ENCODE assay signal across 9 cellular contexts in genomic region chr17:59361916-59362810, GRCh38. TPM values are rescaled to one million over a fixed set of nuclear protein-coding genes. Genes with fewer than 3 reads are reported as not detected.
DNase-seq lines count a peak whose midpoint lies in the region; ATAC-seq lines count a peak whose summit lies in the region.
"Had no signal": no experiment of that assay in that cellular context is flagged by ENCODE, and none has a peak within 500 bp of the region (broad histone marks: within the 10 kb centered on the region; RNA-seq: fewer than 3 reads in every experiment).

No MANE protein-coding gene starts in this region.

- peaks cover 78% of the 10 kb centered on the region for H3K4me1 Mint-ChIP-seq in activated CD4-positive, alpha-beta T cell treated with anti-CD3 and anti-CD28 coated beads for 36 hours
- H3K4me1 Mint-ChIP-seq in effector memory CD8-positive, alpha-beta T cell (ENCODE audit: low read depth in 2 of 2), result peaks cover 48 to 49% of the 10 kb centered on the region in 2 donors

- CTCF ChIA-PET in activated CD4-positive, alpha-beta T cell treated with anti-CD3 and anti-CD28 coated beads for 36 hours (lab: Charles Lee), result interaction anchor here (0.7 to 2.3 kb wide), 10 partner anchors 11 to 79 kb away, joined by 3 to 7 read pairs (median 6); no protein-coding TSS in a partner anchor

- H3K4me3 Mint-ChIP-seq in activated CD4-positive, alpha-beta T cell treated with anti-CD3 and anti-CD28 coated beads for 36 hours, result peak overlapping the region; percentile 60
- H3K4me3 Mint-ChIP-seq in effector memory CD8-positive, alpha-beta T cell, result peak overlapping the region; percentile 43 to 51

- intact Hi-C loops in activated CD4-positive, alpha-beta T cell treated with anti-CD3 and anti-CD28 coated beads for 36 hours (cut with DNase I, micrococcal nuclease), result loop anchor here (1.0 to 10.0 kb wide), 10 partner anchors 20 to 1033 kb away; partner anchors contain the start of genes GDPD1 (in 1 of the 2), USP32 (in 1 of the 2) and YPEL2 (in 1 of the 2)
- intact Hi-C loops in posterior vena cava (cut with DNase I), result no loop called here

- no peaks in the 10 kb centered on the region for H3K27me3 Mint-ChIP-seq in activated CD4-positive, alpha-beta T cell treated with anti-CD3 and anti-CD28 coated beads for 36 hours
- no peaks in the 10 kb centered on the region for H3K27me3 Mint-ChIP-seq in effector memory CD8-positive, alpha-beta T cell

- no peaks in the 10 kb centered on the region for H3K9me3 Mint-ChIP-seq in activated CD4-positive, alpha-beta T cell treated with anti-CD3 and anti-CD28 coated beads for 36 hours (ENCODE audit: low read depth)
- no peaks in the 10 kb centered on the region for H3K9me3 Mint-ChIP-seq in effector memory CD8-positive, alpha-beta T cell

- ATAC-seq in HG03108 (IDR thresholded peaks at IDR 0.05; ENCODE audit: unreplicated experiment) (peak; percentile 71), HG03139 (IDR thresholded peaks at IDR 0.05; ENCODE audit: unreplicated experiment) (no peak)
- peak; percentile 73 for ATAC-seq in activated CD4-positive, alpha-beta T cell treated with anti-CD3 and anti-CD28 coated beads for 36 hours
- peak; percentile 61 for ATAC-seq in effector memory CD8-positive, alpha-beta T cell (replicated peaks)

- DNase-seq in NCI-H748 (lab: John Stamatoyannopoulos, UW; ENCODE audit: unreplicated experiment), result peak; percentile 14
- DNase-seq in NCI-H748 treated with DMSO at 0.1 percent for 48 hours (lab: John Stamatoyannopoulos, UW), result no peak
- DNase-seq in activated CD4-positive, alpha-beta T cell treated with anti-CD3 and anti-CD28 coated beads for 36 hours, result peak; percentile 55
- no peak for DNase-seq in effector memory CD8-positive, alpha-beta T cell
- peak; percentile 26 for DNase-seq in posterior vena cava (ENCODE audit: low spot score)
- no peak for DNase-seq in NCI-H2029 treated with DMSO at 0.1 percent for 48 hours (lab: John Stamatoyannopoulos, UW)
- DNase-seq: DND-41 had no signal

- H3K36me3 Mint-ChIP-seq in activated CD4-positive, alpha-beta T cell treated with anti-CD3 and anti-CD28 coated beads for 36 hours (ENCODE audit: low read depth), result peaks cover 5% of the 10 kb centered on the region
- H3K36me3 Mint-ChIP-seq in effector memory CD8-positive, alpha-beta T cell (ENCODE audit: insufficient read depth), result peaks cover 10% of the 10 kb centered on the region

- POLR2A ChIA-PET in activated CD4-positive, alpha-beta T cell treated with anti-CD3 and anti-CD28 coated beads for 36 hours (lab: Charles Lee), result interaction anchor here (0.7 to 1.0 kb wide), 5 partner anchors 64 to 1595 kb away, joined by 3 to 6 read pairs (median 3); no protein-coding TSS in a partner anchor

- peak overlapping the region; percentile 96 for H3K27ac Mint-ChIP-seq in activated CD4-positive, alpha-beta T cell treated with anti-CD3 and anti-CD28 coated beads for 36 hours
- peak overlapping the region; percentile 27 to 44 for H3K27ac Mint-ChIP-seq in effector memory CD8-positive, alpha-beta T cell

RNA-seq across cellular contexts. Expression of gene YPEL2, which starts 30.7 kb away (rescaled TPM):
- total RNA-seq in activated CD4-positive, alpha-beta T cell treated with anti-CD3 and anti-CD28 coated beads for 36 hours, result 1 to 10 TPM; 4.3 to 6.9 TPM
- total RNA-seq in posterior vena cava, result 10 to 100 TPM; 25.8 to 40.3 TPM

Comparison
In these comparisons a context has a peak if more than half of its experiments do, and no peak if none do; other contexts are left out.
1. DNase-seq: peak in NCI-H748 (single experiment), activated CD4-positive, alpha-beta T cell treated with anti-CD3 and anti-CD28 coated beads for 36 hours (single experiment) and posterior vena cava (single experiment); none in NCI-H748 treated with DMSO at 0.1 percent for 48 hours (single experiment), effector memory CD8-positive, alpha-beta T cell (0 of 3) and NCI-H2029 treated with DMSO at 0.1 percent for 48 hours (single experiment).
2. intact Hi-C loops: an anchor here in activated CD4-positive, alpha-beta T cell treated with anti-CD3 and anti-CD28 coated beads for 36 hours (1.0 to 10.0 kb wide); none called in posterior vena cava.